Comparison of ENCODE assay signal across 17 cellular contexts in genomic region chr16:10126686-10127085, GRCh38. TPM values are rescaled to one million over a fixed set of nuclear protein-coding genes. Genes with fewer than 3 reads are reported as not detected.
DNase-seq lines count a peak whose midpoint lies in the region; ATAC-seq and TF ChIP-seq lines count a peak whose summit lies in the region.
"Had no signal": no experiment of that assay in that cellular context is flagged by ENCODE, and none has a peak within 500 bp of the region (broad histone marks: within the 10 kb centered on the region; RNA-seq: fewer than 3 reads in every experiment).

No MANE protein-coding gene starts in this region.

- no peak for ATAC-seq in mucosa of descending colon
- ATAC-seq: activated naive CD8-positive, alpha-beta T cell treated with anti-CD3 and anti-CD28 coated beads, Interleukin-2, amount 50 U/mL, for 24 hours; esophagus mucosa; T-helper 17 cell had no signal

- no peak overlapping the region for H3K4me3 ChIP-seq in astrocyte of the spinal cord (ENCODE audit: low read depth, low read length)
- H3K4me3 ChIP-seq in kidney epithelial cell (ENCODE audit: low read depth, low read length): no peak overlapping the region
- no peak overlapping the region for H3K4me3 ChIP-seq in tibial artery
- H3K4me3 ChIP-seq in suprapubic skin: no peak overlapping the region
- H3K4me3 ChIP-seq in mucosa of descending colon: no peak overlapping the region
- H3K4me3 ChIP-seq in tibial nerve: no peak overlapping the region
- H3K4me3 ChIP-seq: colonic mucosa had no signal

- H3K9me3 Mint-ChIP-seq in HFFc6: no peaks in the 10 kb centered on the region
- H3K9me3 Mint-ChIP-seq: activated naive CD8-positive, alpha-beta T cell treated with anti-CD3 and anti-CD28 coated beads, Interleukin-2, amount 50 U/mL, for 24 hours; activated T-cell treated with anti-CD3 and anti-CD28 coated beads, Interleukin-2, amount 50 U/mL, for 24 hours had no signal

- H3K4me3 Mint-ChIP-seq in HFFc6: peak overlapping the region; percentile 45
- H3K4me3 Mint-ChIP-seq: activated naive CD8-positive, alpha-beta T cell treated with anti-CD3 and anti-CD28 coated beads, Interleukin-2, amount 50 U/mL, for 24 hours; activated T-cell treated with anti-CD3 and anti-CD28 coated beads, Interleukin-2, amount 50 U/mL, for 24 hours; CD14-positive monocyte; T-helper 17 cell had no signal

- DNase-seq in HFFc6: peak; percentile 91
- peak; percentile 89 for DNase-seq in astrocyte of the spinal cord (ENCODE audit: low read depth, low spot score)
- peak; percentile 31 for DNase-seq in kidney epithelial cell (ENCODE audit: low read depth)
- no peak for DNase-seq in tibial artery
- DNase-seq in suprapubic skin (ENCODE audit: low spot score in 2 of 2): no peak
- DNase-seq in mucosa of descending colon: no peak
- DNase-seq in Kasumi-1 (lab: John Stamatoyannopoulos, UW): no peak
- DNase-seq in tibial nerve (ENCODE audit: low spot score in 2 of 2): no peak
- DNase-seq: activated CD4-positive, alpha-beta T cell treated with anti-CD3 and anti-CD28 coated beads, Interleukin-2, amount 50 U/mL, for 1 hour; activated naive CD8-positive, alpha-beta T cell treated with anti-CD3 and anti-CD28 coated beads, Interleukin-2, amount 50 U/mL, for 24 hours; activated T-cell treated with anti-CD3 and anti-CD28 coated beads, Interleukin-2, amount 50 U/mL, for 24 hours; colonic mucosa; mesendoderm; T-helper 17 cell had no signal

- 60% methylated on average over 3 of the region's 3 CpGs for WGBS in suprapubic skin
- 36 to 38% methylated on average over 3 of the region's 3 CpGs for WGBS in tibial nerve, 2 donors

- H3K9me3 ChIP-seq in tibial artery (no peaks in the 10 kb centered on the region), suprapubic skin (no peaks in the 10 kb centered on the region), mucosa of descending colon (no peaks in the 10 kb centered on the region), tibial nerve (no peaks in the 10 kb centered on the region)
- H3K9me3 ChIP-seq: colonic mucosa had no signal

- H3K27me3 ChIP-seq in kidney epithelial cell (ENCODE audit: control insufficient read depth, insufficient read depth, low read length): no peaks in the 10 kb centered on the region
- no peaks in the 10 kb centered on the region for H3K27me3 ChIP-seq in tibial artery
- peaks cover 9% of the 10 kb centered on the region for H3K27me3 ChIP-seq in suprapubic skin
- H3K27me3 ChIP-seq in tibial nerve: no peaks in the 10 kb centered on the region
- H3K27me3 ChIP-seq: colonic mucosa had no signal

- H3K4me1 ChIP-seq in tibial artery (peaks cover 0 to 67% (median 48%) of the 10 kb centered on the region in 4 donors), suprapubic skin (peaks cover 5% of the 10 kb centered on the region), mucosa of descending colon (ENCODE audit: low read depth) (no peaks in the 10 kb centered on the region), tibial nerve (no peaks in the 10 kb centered on the region)
- H3K4me1 ChIP-seq: colonic mucosa had no signal

- H3K4me1 Mint-ChIP-seq in HFFc6 (ENCODE audit: low read depth): peaks cover 72% of the 10 kb centered on the region
- H3K4me1 Mint-ChIP-seq: activated naive CD8-positive, alpha-beta T cell treated with anti-CD3 and anti-CD28 coated beads, Interleukin-2, amount 50 U/mL, for 24 hours; CD14-positive monocyte; T-helper 17 cell had no signal

- TF ChIP-seq CTCF in HFFc6 (IDR thresholded peaks at IDR 0.05) (no peak), astrocyte of the spinal cord (IDR thresholded peaks at IDR 0.05; ENCODE audit: low read depth, low read length) (no peak), kidney epithelial cell (IDR thresholded peaks at IDR 0.05; ENCODE audit: insufficient read depth, low read length, poor library complexity, severe bottlenecking) (no peak), tibial artery (IDR thresholded peaks at IDR 0.05) (no peak), suprapubic skin (IDR thresholded peaks at IDR 0.05) (no peak), mucosa of descending colon (IDR thresholded peaks at IDR 0.05) (no peak), tibial nerve (IDR thresholded peaks at IDR 0.05) (no peak)

- H3K27me3 Mint-ChIP-seq in HFFc6 (ENCODE audit: insufficient read depth): no peaks in the 10 kb centered on the region; the same call in 1 of the 2 replicates
- H3K27me3 Mint-ChIP-seq: activated naive CD8-positive, alpha-beta T cell treated with anti-CD3 and anti-CD28 coated beads, Interleukin-2, amount 50 U/mL, for 24 hours had no signal

- TF ChIP-seq EP300 in suprapubic skin (IDR thresholded peaks at IDR 0.05): no peak
- TF ChIP-seq EP300 in tibial nerve (IDR thresholded peaks at IDR 0.05): no peak

- TF ChIP-seq POLR2A in suprapubic skin (IDR thresholded peaks at IDR 0.05) (no peak), tibial nerve (IDR thresholded peaks at IDR 0.05) (no peak)

- H3K27ac Mint-ChIP-seq in HFFc6: peak overlapping the region; percentile 67
- H3K27ac Mint-ChIP-seq: activated naive CD8-positive, alpha-beta T cell treated with anti-CD3 and anti-CD28 coated beads, Interleukin-2, amount 50 U/mL, for 24 hours; activated T-cell treated with anti-CD3 and anti-CD28 coated beads, Interleukin-2, amount 50 U/mL, for 24 hours; CD14-positive monocyte; T-helper 17 cell had no signal

- peak overlapping the region; percentile 66 to 71 for H3K27ac ChIP-seq in tibial artery
- no peak overlapping the region for H3K27ac ChIP-seq in suprapubic skin
- no peak overlapping the region for H3K27ac ChIP-seq in tibial nerve
- H3K27ac ChIP-seq: colonic mucosa had no signal

- H3K36me3 ChIP-seq in kidney epithelial cell (ENCODE audit: control insufficient read depth, insufficient read depth, low read length): no peaks in the 10 kb centered on the region
- H3K36me3 ChIP-seq in tibial artery: no peaks in the 10 kb centered on the region
- no peaks in the 10 kb centered on the region for H3K36me3 ChIP-seq in suprapubic skin
- H3K36me3 ChIP-seq in mucosa of descending colon (ENCODE audit: low read depth): no peaks in the 10 kb centered on the region
- H3K36me3 ChIP-seq in tibial nerve: no peaks in the 10 kb centered on the region
- H3K36me3 ChIP-seq: colonic mucosa had no signal

- in situ Hi-C loops in astrocyte of the spinal cord (cut with HindIII; ENCODE audit: low sequenced_read_pairs): no loop called here

- no peaks in the 10 kb centered on the region for H3K36me3 Mint-ChIP-seq in HFFc6 (ENCODE audit: low read depth)
- H3K36me3 Mint-ChIP-seq: CD14-positive monocyte had no signal

- intact Hi-C loops in tibial artery (cut with DNase I; ENCODE audit: low total_unique reads) (no loop called here), mucosa of descending colon (cut with DNase I, micrococcal nuclease) (no loop called here)

RNA-seq across cellular contexts. Expression of gene GRIN2A, which starts 55.5 kb away (rescaled TPM):
- under 1 TPM in 5 of 6 experiments, not detected in 1; 0.02 to 0.18 (median 0.08) TPM for total RNA-seq in HFFc6 (2021; fragmentation: NEBNext Ultra II Directional; extraction: Animal tissue kit (Norgen Biotek cat#: 25700))
- total RNA-seq in kidney epithelial cell: under 0.01 and 0.07 TPM in 2 replicates
- 1 to 10 TPM in 2 of 4 donors, under 1 TPM in 2; 0.08 to 5.4 (median 1.3) TPM for total RNA-seq in suprapubic skin
- under 1 TPM; 0.39 to 0.57 (median 0.49) TPM for total RNA-seq in mucosa of descending colon
- total RNA-seq in tibial nerve: under 1 TPM in 3 of 4 donors, not detected in 1; under 0.01 to 0.44 (median 0.39) TPM
- total RNA-seq: esophagus mucosa, HT-29, T-helper 17 cell had no signal

Comparison
In these comparisons a context has a peak if more than half of its experiments do, and no peak if none do; other contexts are left out.
1. DNase-seq: peak in HFFc6 (single experiment), astrocyte of the spinal cord (single experiment) and kidney epithelial cell (single experiment); none in tibial artery (0 of 2), suprapubic skin (0 of 2), mucosa of descending colon (0 of 3), Kasumi-1 (0 of 2) and tibial nerve (0 of 2).
2. H3K27ac ChIP-seq: peak in tibial artery (2 of 2); none in suprapubic skin (single experiment) and tibial nerve (0 of 4).